1 cellular context compared by ENCODE assay signal in genomic region chr13:27959976-27960361, GRCh38.
TF ChIP-seq lines count a peak whose summit lies in the region.

No MANE protein-coding gene starts in this region.

TF ChIP-seq in HCT116, 20 proteins besides CTCF, POLR2A, EP300 and RAD21 (continued from another document):
- no peak for TF ChIP-seq ELF1 (IDR thresholded peaks at IDR 0.05; ENCODE audit: borderline replicate concordance, low read depth)
- TF ChIP-seq FOSL1 (IDR thresholded peaks at IDR 0.05; ENCODE audit: low read depth) = no peak
- no peak for TF ChIP-seq CBX3 (IDR thresholded peaks at IDR 0.05; ENCODE audit: low read depth)
- no peak for TF ChIP-seq CEBPB (IDR thresholded peaks at IDR 0.05; ENCODE audit: low read depth)
- TF ChIP-seq SP1 (IDR thresholded peaks at IDR 0.05; ENCODE audit: low read depth) = no peak
- TF ChIP-seq JUND (IDR thresholded peaks at IDR 0.05) = no peak
